8 cellular contexts compared by ENCODE assay signal in genomic region chr18:8988262-8988871, GRCh38.
DNase-seq lines count a peak whose midpoint lies in the region; ATAC-seq and TF ChIP-seq lines count a peak whose summit lies in the region.

No MANE protein-coding gene starts in this region.

- no peak for ATAC-seq in GM21528 (IDR thresholded peaks at IDR 0.05; ENCODE audit: low FRiP score, unreplicated experiment)

- CTCF ChIA-PET in HEK293T (lab: Yijun Ruan, JAX) = interaction anchor here (0.8 to 1.2 kb wide), 2 partner anchors 207 to 292 kb away, joined by 3 to 6 read pairs; no protein-coding TSS in a partner anchor

- H3K27me3 Mint-ChIP-seq in T-helper 2 cell treated with Interferon-gamma antibody and Interleukin-4, amounts not matched to agents 5 μg/mL and 100 μg/mL, for 36 hours (ENCODE audit: low read depth) = no peaks in the 10 kb centered on the region

- TF ChIP-seq CTCF in astrocyte of the spinal cord (IDR thresholded peaks at IDR 0.05; ENCODE audit: low read depth, low read length) = peak; percentile 93

- no peak overlapping the region for H3K4me3 Mint-ChIP-seq in T-helper 2 cell treated with Interferon-gamma antibody and Interleukin-4, amounts not matched to agents 5 μg/mL and 100 μg/mL, for 36 hours

- no peak overlapping the region for H3K27ac Mint-ChIP-seq in T-helper 2 cell treated with Interferon-gamma antibody and Interleukin-4, amounts not matched to agents 5 μg/mL and 100 μg/mL, for 36 hours

- H3K36me3 Mint-ChIP-seq in T-helper 2 cell treated with Interferon-gamma antibody and Interleukin-4, amounts not matched to agents 5 μg/mL and 100 μg/mL, for 36 hours (ENCODE audit: low read depth) = no peaks in the 10 kb centered on the region

- H3K4me1 Mint-ChIP-seq in T-helper 2 cell treated with Interferon-gamma antibody and Interleukin-4, amounts not matched to agents 5 μg/mL and 100 μg/mL, for 36 hours (ENCODE audit: low read depth) = no peaks in the 10 kb centered on the region

- DNase-seq in ELR (ENCODE audit: low read depth) (peak; percentile 77), HEK293T (ENCODE audit: extremely low spot score) (peak; percentile 61), NCI-H1417 (lab: John Stamatoyannopoulos, UW) (peak; percentile 49 to 85 (median 58)), astrocyte of the spinal cord (ENCODE audit: low read depth, low spot score) (peak; percentile 62), iPS DF 19.7 (ENCODE audit: low read depth, low spot score) (peak; percentile 52)
- DNase-seq in T-helper 2 cell treated with Interferon-gamma antibody and Interleukin-4, amounts not matched to agents 5 μg/mL and 100 μg/mL, for 36 hours (ENCODE audit: low spot score) = peak; percentile 18
- DNase-seq in stimulated activated CD4-positive, alpha-beta T cell treated with anti-CD3 and anti-CD28 coated beads, Interleukin-12 subunit alpha, Interleukin-12 subunit beta, amount 100 ng/mL, for 48 hours (ENCODE audit: low read depth in 2 of 3, low spot score in 1 of 3) = peak; percentile 19 to 40 (median 37)

- in situ Hi-C loops in astrocyte of the spinal cord (cut with HindIII; ENCODE audit: low sequenced_read_pairs) = no loop called here

- no peaks in the 10 kb centered on the region for H3K9me3 Mint-ChIP-seq in T-helper 2 cell treated with Interferon-gamma antibody and Interleukin-4, amounts not matched to agents 5 μg/mL and 100 μg/mL, for 36 hours

- no peak overlapping the region for H3K4me3 ChIP-seq in astrocyte of the spinal cord (ENCODE audit: low read depth, low read length)

- POLR2A ChIA-PET in HEK293T (lab: Yijun Ruan, JAX) = no interaction called here

TF ChIP-seq in HEK293T, 16 proteins besides CTCF, POLR2A, EP300 and RAD21:
- TF ChIP-seq HDGF (IDR thresholded peaks at IDR 0.05; ENCODE audit: borderline replicate concordance) (no peak), L3MBTL2 (conservative IDR thresholded peaks at IDR 0.05) (no peak), TARDBP (IDR thresholded peaks at IDR 0.05) (no peak), LEF1 (IDR thresholded peaks at IDR 0.05; ENCODE audit: borderline replicate concordance) (no peak), FOXA1 (IDR thresholded peaks at IDR 0.05) (no peak), NFRKB (IDR thresholded peaks at IDR 0.05) (no peak), FOXM1 (IDR thresholded peaks at IDR 0.05; ENCODE audit: borderline replicate concordance) (no peak), PKNOX1 (IDR thresholded peaks at IDR 0.05) (no peak), SUZ12 (IDR thresholded peaks at IDR 0.05) (no peak), ELF4 (IDR thresholded peaks at IDR 0.05) (no peak), ARNT (IDR thresholded peaks at IDR 0.05) (no peak), CTBP1 (IDR thresholded peaks at IDR 0.05; ENCODE audit: borderline replicate concordance) (no peak), FOXK2 (IDR thresholded peaks at IDR 0.05) (no peak), SP1 (IDR thresholded peaks at IDR 0.05) (no peak), BHLHE40 (IDR thresholded peaks at IDR 0.05; ENCODE audit: borderline replicate concordance) (no peak), ZNF384 (IDR thresholded peaks at IDR 0.05) (no peak)

Comparison
In these comparisons a context has a peak if more than half of its experiments do, and no peak if none do; other contexts are left out.
1. DNase-seq: peak in every context shown above with its lines; median percentile 77 in ELR; 62 in astrocyte of the spinal cord; 61 in HEK293T; 58 in NCI-H1417; 52 in iPS DF 19.7; 37 in stimulated activated CD4-positive, alpha-beta T cell treated with anti-CD3 and anti-CD28 coated beads, Interleukin-12 subunit alpha, Interleukin-12 subunit beta, amount 100 ng/mL, for 48 hours; 18 in T-helper 2 cell treated with Interferon-gamma antibody and Interleukin-4, amounts not matched to agents 5 μg/mL and 100 μg/mL, for 36 hours.